ENCODE assay signal across 13 cellular contexts in the genomic region with DNA sequence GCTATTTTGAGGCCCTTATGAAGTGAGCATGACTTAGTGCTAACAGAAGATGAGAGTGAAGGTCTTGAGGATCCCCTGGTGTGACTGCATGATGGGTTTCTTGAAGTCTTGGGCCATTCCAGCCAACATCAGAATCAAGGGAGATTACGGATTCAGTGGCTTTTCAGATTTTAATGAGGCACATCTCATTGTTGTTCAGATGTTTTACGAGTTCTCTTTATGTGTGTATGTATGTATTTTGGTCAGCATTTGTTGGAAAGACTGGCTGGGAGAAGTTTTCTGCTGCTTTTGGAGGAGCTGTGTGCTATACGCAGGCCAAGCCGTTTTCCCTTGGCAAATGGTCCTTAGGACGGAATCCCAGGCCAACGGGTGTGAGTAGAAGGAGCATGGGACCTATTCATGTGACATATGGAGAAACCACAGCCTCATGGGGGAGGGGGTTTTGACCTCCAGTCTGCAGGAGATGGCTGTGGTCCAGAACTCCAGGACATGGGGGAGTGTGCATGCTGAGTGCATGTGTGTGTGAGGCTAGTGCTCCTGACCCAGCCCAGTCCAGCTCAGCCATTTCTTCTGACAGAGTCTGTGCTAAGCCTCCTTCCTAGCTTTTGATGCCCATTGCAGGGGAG. TPM values are rescaled to one million over a fixed set of nuclear protein-coding genes. Genes with fewer than 3 reads are reported as not detected.
DNase-seq lines count a peak whose midpoint lies in the region; ATAC-seq and TF ChIP-seq lines count a peak whose summit lies in the region.
"Had no signal": no experiment of that assay in that cellular context is flagged by ENCODE, and none has a peak within 500 bp of the region (broad histone marks: within the 10 kb centered on the region; RNA-seq: fewer than 3 reads in every experiment).

No MANE protein-coding gene starts in this region.

- ATAC-seq in sciatic nerve (peak; percentile 52), GM19324 (IDR thresholded peaks at IDR 0.05; ENCODE audit: low FRiP score, unreplicated experiment) (no peak)
- ATAC-seq: Panc1 had no signal

- DNase-seq in GM03348 (ENCODE audit: low spot score) (peak; percentile 47), SK-MEL-5 (ENCODE audit: low read depth, low spot score) (peak; percentile 81), fibroblast of mammary gland (ENCODE audit: low read depth) (peak; percentile 79), sciatic nerve (ENCODE audit: low spot score) (no peak), GM20000 (ENCODE audit: low spot score) (no peak), NCI-H146 (lab: John Stamatoyannopoulos, UW) (no peak)
- DNase-seq in stimulated activated CD4-positive, alpha-beta T cell treated with anti-CD3 and anti-CD28 coated beads, Interleukin-2, amount 100 ng/mL, for 24 hours: no peak
- DNase-seq: activated naive CD4-positive, alpha-beta T cell treated with anti-CD3 and anti-CD28 coated beads, Interleukin-2, amount 10 ng/mL, durations not matched to agents 7 days and 5 days; HFFc6; kidney glomerular epithelial cell; NCI-H1417 treated with DMSO at 0.1 percent for 48 hours had no signal

- H3K4me3 ChIP-seq in fibroblast of mammary gland (ENCODE audit: control insufficient read depth, low read depth, low read length): no peak overlapping the region

- TF ChIP-seq CTCF in fibroblast of mammary gland (conservative IDR thresholded peaks at IDR 0.05; ENCODE audit: control insufficient read depth, insufficient read depth, low read depth, low read length) (no peak), GM20000 (IDR thresholded peaks at IDR 0.05; ENCODE audit: extremely low read depth, missing control alignments) (no peak)

- in situ Hi-C loops in SK-MEL-5 (cut with HindIII; ENCODE audit: low pct_unique_long_range_greater_than_20kb, low sequenced_read_pairs): no loop called here

- intact Hi-C loops in sciatic nerve (cut with DNase I): no loop called here

RNA-seq across cellular contexts. Expression of a gene that starts 35.3 kb away (rescaled TPM):
- total RNA-seq in SK-MEL-5 (2014; rRNA removed; shearing (Covaris generic)): 28.4 and 34.3 TPM in 2 replicates
- polyA plus RNA-seq in SK-MEL-5 (2015; cell fraction: cytosol; rRNA removed): 83.5 and 99.9 TPM in 2 replicates
- polyA plus RNA-seq in SK-MEL-5 (2015; cell fraction: nucleus; rRNA removed): 5.3 and 20.5 TPM in 2 replicates
- 72.8 TPM for total RNA-seq in sciatic nerve

Comparison
In these comparisons a context has a peak if more than half of its experiments do, and no peak if none do; other contexts are left out.
1. DNase-seq: peak in GM03348 (single experiment), SK-MEL-5 (single experiment) and fibroblast of mammary gland (single experiment); none in sciatic nerve (single experiment), GM20000 (single experiment), stimulated activated CD4-positive, alpha-beta T cell treated with anti-CD3 and anti-CD28 coated beads, Interleukin-2, amount 100 ng/mL, for 24 hours (0 of 2) and NCI-H146 (single experiment).